In the genomic region with DNA sequence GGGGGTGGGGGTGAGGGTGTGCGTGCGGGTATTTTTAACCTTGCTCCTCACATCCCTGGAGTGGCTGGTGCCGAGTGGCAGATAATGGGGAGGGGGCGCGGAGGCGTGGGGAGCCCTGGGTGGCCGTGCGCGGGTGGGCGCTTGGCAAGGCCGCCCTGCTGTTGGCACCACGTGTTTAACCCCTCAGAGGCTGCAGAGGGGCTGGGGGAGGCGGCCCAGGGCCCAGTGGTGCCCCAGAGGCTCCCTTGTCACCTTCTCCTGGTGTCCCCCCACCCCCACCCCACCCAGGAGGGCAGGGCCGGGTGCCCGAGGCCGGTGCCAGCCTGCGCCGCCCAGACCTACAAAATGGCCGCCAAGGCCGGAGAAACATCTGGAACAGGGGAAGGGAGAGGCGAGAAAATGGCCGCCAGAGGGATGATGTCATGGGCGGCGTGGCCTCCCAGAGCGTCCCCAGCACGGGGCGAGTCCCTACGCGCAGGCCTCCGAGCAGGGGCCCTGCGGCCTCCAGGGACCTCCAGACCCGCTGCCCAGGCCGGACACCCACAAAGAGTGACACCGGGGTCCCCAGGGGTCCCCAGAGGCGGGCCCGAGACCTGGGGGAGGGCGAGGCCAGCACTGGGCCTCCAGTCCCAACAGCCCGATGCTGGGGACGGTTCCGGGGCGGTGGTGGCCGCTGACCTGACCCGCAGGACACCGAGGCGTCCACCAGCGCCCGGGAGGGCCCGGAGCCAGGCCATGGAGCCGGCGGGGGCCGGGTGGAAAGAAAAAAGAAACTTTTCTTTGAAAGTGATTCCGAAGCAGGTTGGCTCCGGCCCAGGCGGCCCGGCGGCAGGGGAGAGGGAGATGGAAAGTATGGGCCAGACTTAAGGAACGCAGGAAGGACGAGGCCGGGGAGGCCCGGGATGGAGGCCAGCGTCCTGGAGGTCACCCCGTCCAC, we compare ENCODE assay signal across 8 cellular contexts. TPM values are rescaled to one million over a fixed set of nuclear protein-coding genes. Genes with fewer than 3 reads are reported as not detected.
DNase-seq lines count a peak whose midpoint lies in the region; TF ChIP-seq lines count a peak whose summit lies in the region.

No MANE protein-coding gene starts in this region.

- 26% methylated on average over 29 of the region's 62 CpGs for WGBS in esophagus muscularis mucosa
- WGBS in transverse colon (ENCODE audit: low coverage in 1 of 2), 2 donors, result 59% methylated on average over 57 of the region's 62 CpGs; no CpG with 5 or more reads in 1 of the 2 donors

- H3K4me1 ChIP-seq in esophagus muscularis mucosa (peaks cover 70 to 100% (median 99%) of the 10 kb centered on the region in 4 donors), transverse colon (peaks cover 0 to 52% (median 26%) of the 10 kb centered on the region in 4 donors)

- intact Hi-C loops in esophagus muscularis mucosa (cut with DNase I) (loop anchor here (5.0 to 10.0 kb wide), 2 partner anchors 37 to 70 kb away; a partner anchor contains a TSS), transverse colon (cut with DNase I; ENCODE audit: low total_unique reads) (loop anchor here (2.0 kb wide), 1 partner anchor 38 kb away; a partner anchor contains a TSS)

- in situ Hi-C loops in transverse colon (cut with MboI; ENCODE audit: low pct_ligation_motif_present in 1 of 4, low pct_unique_long_range_greater_than_20kb in 1 of 4, low sequenced_read_pairs in 3 of 4), result no loop called here

- TF ChIP-seq EP300 in esophagus muscularis mucosa (IDR thresholded peaks at IDR 0.05) (peak; percentile 43), transverse colon (IDR thresholded peaks at IDR 0.05; ENCODE audit: low read depth) (no peak)

- H3K27me3 ChIP-seq in esophagus muscularis mucosa (no peaks in the 10 kb centered on the region), transverse colon (no peaks in the 10 kb centered on the region)

- peak overlapping the region; percentile 51 to 61 (median 56) for H3K4me3 ChIP-seq in esophagus muscularis mucosa
- H3K4me3 ChIP-seq in transverse colon, result peak overlapping the region; percentile 15 to 43 (median 28)

- DNase-seq in NCI-H446 (lab: John Stamatoyannopoulos, UW) (peak; percentile 89 to 95), esophagus muscularis mucosa (ENCODE audit: extremely low spot score) (peak; percentile 95), midbrain (lab: John Stamatoyannopoulos, UW) (peak; percentile 90), transverse colon (peak; percentile 66), SKM-1 treated with dmso at 0.1 percent for 144 hours (lab: John Stamatoyannopoulos, UW; ENCODE audit: unreplicated experiment) (no peak), NCI-H146 treated with DMSO at 0.1 percent for 48 hours (lab: John Stamatoyannopoulos, UW; ENCODE audit: unreplicated experiment) (no peak), HPDE6-E6E7 (ENCODE audit: extremely low spot score) (no peak), SHP77 treated with DMSO at 0.1 percent for 48 hours (lab: John Stamatoyannopoulos, UW) (no peak)

- H3K9me3 ChIP-seq in esophagus muscularis mucosa (no peaks in the 10 kb centered on the region), transverse colon (no peaks in the 10 kb centered on the region)

- peak; percentile 36 for TF ChIP-seq POLR2A in esophagus muscularis mucosa (IDR thresholded peaks at IDR 0.05; ENCODE audit: low read depth)
- peak; percentile 37 for TF ChIP-seq POLR2A in transverse colon (IDR thresholded peaks at IDR 0.05)

- peaks cover 0 to 5% (median 0%) of the 10 kb centered on the region in 4 donors for H3K36me3 ChIP-seq in esophagus muscularis mucosa
- H3K36me3 ChIP-seq in transverse colon, result no peaks in the 10 kb centered on the region

- no peak for TF ChIP-seq CTCF in esophagus muscularis mucosa (IDR thresholded peaks at IDR 0.05)
- TF ChIP-seq CTCF in transverse colon (IDR thresholded peaks at IDR 0.05), result no peak

- H3K27ac ChIP-seq in esophagus muscularis mucosa (replicated peaks in 1 of 4) (peak overlapping the region; percentile 95 to 100 (median 99)), transverse colon (peak overlapping the region; percentile 96 to 100 (median 98))

RNA-seq across cellular contexts. Expression of a gene that starts 38.2 kb away (rescaled TPM):
- total RNA-seq in esophagus muscularis mucosa (100 to 1,000 TPM; 165 to 297 (median 211) TPM), transverse colon (100 to 1,000 TPM in 1 of 4 donors, 10 to 100 TPM in 3; 39.9 to 145 (median 68.1) TPM)

Comparison
In these comparisons a context has a peak if more than half of its experiments do, and no peak if none do; other contexts are left out.
1. DNase-seq: peak in NCI-H446 (2 of 2), esophagus muscularis mucosa (single experiment), midbrain (single experiment) and transverse colon (single experiment); none in SKM-1 treated with dmso at 0.1 percent for 144 hours (single experiment), NCI-H146 treated with DMSO at 0.1 percent for 48 hours (single experiment), HPDE6-E6E7 (single experiment) and SHP77 treated with DMSO at 0.1 percent for 48 hours (single experiment).